1 cellular context compared by ENCODE assay signal in the genomic region with DNA sequence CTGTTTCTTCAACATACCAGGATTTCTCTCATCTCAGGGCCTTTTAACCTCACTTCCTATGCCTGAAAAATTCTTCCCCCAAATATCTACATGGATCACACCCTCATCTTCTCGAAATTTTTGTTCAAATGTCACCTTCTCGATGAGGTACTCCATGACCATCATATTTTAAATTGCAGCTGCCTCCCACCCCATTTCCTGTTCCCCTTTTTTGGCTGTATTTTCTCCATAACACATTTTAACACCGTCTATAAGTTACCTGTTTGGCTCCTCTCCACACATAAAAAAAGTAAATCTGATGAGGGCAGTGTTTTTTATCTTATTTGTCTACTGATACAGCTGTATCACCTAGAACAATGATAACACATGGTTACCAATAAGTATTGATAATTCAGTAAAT.
TF ChIP-seq lines count a peak whose summit lies in the region.

No MANE protein-coding gene starts in this region.

TF ChIP-seq in GM12878, 131 proteins besides CTCF, POLR2A, EP300 and RAD21:
- TF ChIP-seq SIN3A (IDR thresholded peaks at IDR 0.05; ENCODE audit: low read depth, low read length) (no peak), MEF2B (IDR thresholded peaks at IDR 0.05; ENCODE audit: partially characterized antibody, poor library complexity, severe bottlenecking) (no peak), TCF12 (IDR thresholded peaks at IDR 0.05; ENCODE audit: low read depth, low read length) (no peak), SPI1 (IDR thresholded peaks at IDR 0.05; ENCODE audit: borderline replicate concordance, insufficient read depth, low read depth, low read length) (peak; percentile 34; the same call in 1 of the 2 replicates), USF1 (IDR thresholded peaks at IDR 0.05; ENCODE audit: borderline replicate concordance, extremely low read length, insufficient read depth, low read depth, low read length) (no peak), NR2C2 (IDR thresholded peaks at IDR 0.05; ENCODE audit: borderline replicate concordance, control insufficient read depth, insufficient read length, low read depth) (no peak)
- TF ChIP-seq, protein P1, sequence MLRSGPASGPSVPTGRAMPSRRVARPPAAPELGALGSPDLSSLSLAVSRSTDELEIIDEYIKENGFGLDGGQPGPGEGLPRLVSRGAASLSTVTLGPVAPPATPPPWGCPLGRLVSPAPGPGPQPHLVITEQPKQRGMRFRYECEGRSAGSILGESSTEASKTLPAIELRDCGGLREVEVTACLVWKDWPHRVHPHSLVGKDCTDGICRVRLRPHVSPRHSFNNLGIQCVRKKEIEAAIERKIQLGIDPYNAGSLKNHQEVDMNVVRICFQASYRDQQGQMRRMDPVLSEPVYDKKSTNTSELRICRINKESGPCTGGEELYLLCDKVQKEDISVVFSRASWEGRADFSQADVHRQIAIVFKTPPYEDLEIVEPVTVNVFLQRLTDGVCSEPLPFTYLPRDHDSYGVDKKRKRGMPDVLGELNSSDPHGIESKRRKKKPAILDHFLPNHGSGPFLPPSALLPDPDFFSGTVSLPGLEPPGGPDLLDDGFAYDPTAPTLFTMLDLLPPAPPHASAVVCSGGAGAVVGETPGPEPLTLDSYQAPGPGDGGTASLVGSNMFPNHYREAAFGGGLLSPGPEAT (IDR thresholded peaks at IDR 0.05; ENCODE audit: low read depth), result no peak
- TF ChIP-seq, protein P2, sequence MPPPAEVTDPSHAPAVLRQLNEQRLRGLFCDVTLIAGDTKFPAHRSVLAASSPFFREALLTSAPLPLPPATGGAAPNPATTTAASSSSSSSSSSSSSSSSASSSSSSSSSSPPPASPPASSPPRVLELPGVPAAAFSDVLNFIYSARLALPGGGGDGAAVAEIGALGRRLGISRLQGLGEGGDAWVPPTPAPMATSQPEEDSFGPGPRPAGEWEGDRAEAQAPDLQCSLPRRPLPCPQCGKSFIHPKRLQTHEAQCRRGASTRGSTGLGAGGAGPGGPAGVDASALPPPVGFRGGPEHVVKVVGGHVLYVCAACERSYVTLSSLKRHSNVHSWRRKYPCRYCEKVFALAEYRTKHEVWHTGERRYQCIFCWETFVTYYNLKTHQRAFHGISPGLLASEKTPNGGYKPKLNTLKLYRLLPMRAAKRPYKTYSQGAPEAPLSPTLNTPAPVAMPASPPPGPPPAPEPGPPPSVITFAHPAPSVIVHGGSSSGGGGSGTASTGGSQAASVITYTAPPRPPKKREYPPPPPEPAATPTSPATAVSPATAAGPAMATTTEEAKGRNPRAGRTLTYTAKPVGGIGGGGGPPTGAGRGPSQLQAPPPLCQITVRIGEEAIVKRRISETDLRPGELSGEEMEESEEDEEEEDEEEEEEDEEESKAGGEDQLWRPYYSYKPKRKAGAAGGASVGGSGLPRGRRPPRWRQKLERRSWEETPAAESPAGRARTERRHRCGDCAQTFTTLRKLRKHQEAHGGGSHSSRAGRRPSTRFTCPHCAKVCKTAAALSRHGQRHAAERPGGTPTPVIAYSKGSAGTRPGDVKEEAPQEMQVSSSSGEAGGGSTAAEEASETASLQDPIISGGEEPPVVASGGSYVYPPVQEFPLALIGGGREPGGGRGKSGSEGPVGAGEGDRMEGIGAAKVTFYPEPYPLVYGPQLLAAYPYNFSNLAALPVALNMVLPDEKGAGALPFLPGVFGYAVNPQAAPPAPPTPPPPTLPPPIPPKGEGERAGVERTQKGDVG (CRISPR knock-in tag; IDR thresholded peaks at IDR 0.05), result no peak
